Comparison of ENCODE assay signal across 8 cellular contexts in genomic region chr15:78760091-78760882, GRCh38. TPM values are rescaled to one million over a fixed set of nuclear protein-coding genes. Genes with fewer than 3 reads are reported as not detected.
DNase-seq lines count a peak whose midpoint lies in the region; ATAC-seq, FAIRE-seq and TF ChIP-seq lines count a peak whose summit lies in the region.
"Not testable (repeated sequence)": the region's sequence is repeated elsewhere in the genome, so short reads cannot be mapped to it uniquely, and the experiment has no call there.

No MANE protein-coding gene starts in this region.

- DNase-seq in DND-41, result peak; percentile 19
- DNase-seq in MV-4-11 (lab: John Stamatoyannopoulos, UW), result peak; percentile 30
- peak; percentile 81 for DNase-seq in UCSD-AML1 (lab: John Stamatoyannopoulos, UW; ENCODE audit: unreplicated experiment)
- DNase-seq in fibroblast of mammary gland (ENCODE audit: low read depth), result peak; percentile 30
- DNase-seq in left lobe of liver (ENCODE audit: low spot score), result peak; percentile 41
- peak in 4 of 6 donors; percentile 28 to 55 (median 32) for DNase-seq in pancreas

- H3K9ac ChIP-seq in DND-41 (ENCODE audit: low read depth, low read length), result not testable (repeated sequence)

- not testable (repeated sequence) for H2AFZ ChIP-seq in DND-41 (ENCODE audit: low read depth, low read length)

- not testable (repeated sequence) for H3K4me2 ChIP-seq in DND-41 (ENCODE audit: insufficient read depth, low read length)

- H3K27ac ChIP-seq in DND-41 (ENCODE audit: low read length); pancreas: not testable (repeated sequence)
- H3K27ac ChIP-seq in angular gyrus (ENCODE audit: low read depth, low read length) (peak overlapping the region; percentile 40), temporal lobe (ENCODE audit: low read depth, low read length) (peak overlapping the region; percentile 56)

- H3K9me3 ChIP-seq in DND-41 (ENCODE audit: insufficient read depth, low read length, severe bottlenecking); pancreas: not testable (repeated sequence)

- not testable (repeated sequence) for H3K4me3 ChIP-seq in DND-41 (ENCODE audit: low read depth in 1 of 2, low read length in 2 of 2); fibroblast of mammary gland (ENCODE audit: control insufficient read depth, low read depth, low read length); pancreas

- not testable (repeated sequence) for FAIRE-seq in pancreas (lab: Jason Lieb, UNC)

- not testable (repeated sequence) for TF ChIP-seq CTCF in DND-41 (IDR thresholded peaks at IDR 0.05; ENCODE audit: borderline replicate concordance, extremely low read depth, low read length, poor library complexity, severe bottlenecking); fibroblast of mammary gland (conservative IDR thresholded peaks at IDR 0.05; ENCODE audit: control insufficient read depth, insufficient read depth, low read depth, low read length); pancreas (IDR thresholded peaks at IDR 0.05)

- not testable (repeated sequence) for H3K36me3 ChIP-seq in DND-41 (ENCODE audit: insufficient read depth, low read length); pancreas

- intact Hi-C loops in pancreas (cut with DNase I), result not testable (repeated sequence)

- H4K20me1 ChIP-seq in DND-41 (ENCODE audit: insufficient read depth, low read length), result not testable (repeated sequence)

- H3K79me2 ChIP-seq in DND-41 (ENCODE audit: insufficient read depth, low read length), result not testable (repeated sequence)

- ATAC-seq in DND-41 (ENCODE audit: insufficient read depth, low read depth), result not testable (repeated sequence)
- ATAC-seq in left lobe of liver (peak; percentile 56), pancreas (peak; percentile 36 to 73 (median 56))

- H3K27me3 ChIP-seq in DND-41 (ENCODE audit: insufficient read depth, low read length, poor library complexity); pancreas: not testable (repeated sequence)

- WGBS in pancreas, 2 donors, result 33 to 39% methylated on average over 6 to 11 of the region's 13 CpGs

- not testable (repeated sequence) for H3K4me1 ChIP-seq in DND-41 (ENCODE audit: insufficient read depth, low read length); pancreas

RNA-seq across cellular contexts. Expression of gene ADAMTS7, which starts 51.0 kb away (rescaled TPM):
- 0.86 TPM for total RNA-seq in left lobe of liver
- total RNA-seq in pancreas, result 1 to 10 TPM in 1 of 6 donors, under 1 TPM in 5; 0.20 to 1.1 (median 0.43) TPM
- 1 to 10 TPM; 1.3 to 1.4 TPM for polyA plus RNA-seq in pancreas
- total RNA-seq in temporal lobe, result 10.6 TPM

Comparison
In these comparisons a context has a peak if more than half of its experiments do, and no peak if none do; other contexts are left out.
1. DNase-seq: peak in every context shown above with its lines; median percentile 81 in UCSD-AML1; 41 in left lobe of liver; 32 in pancreas; 30 in MV-4-11; 30 in fibroblast of mammary gland; 19 in DND-41.